1 cellular context compared by ENCODE assay signal in genomic region chr14:65239143-65239672, GRCh38.
TF ChIP-seq lines count a peak whose summit lies in the region.

No MANE protein-coding gene starts in this region.

TF ChIP-seq in HepG2, 621 proteins besides CTCF, POLR2A, EP300 and RAD21 (continued from another document and continues in another):
- no peak for TF ChIP-seq ZNF646 (CRISPR knock-in tag; IDR thresholded peaks at IDR 0.05)
- no peak for TF ChIP-seq DPF2 (CRISPR knock-in tag; IDR thresholded peaks at IDR 0.05; ENCODE audit: borderline replicate concordance, low read depth)
- TF ChIP-seq, protein P1, sequence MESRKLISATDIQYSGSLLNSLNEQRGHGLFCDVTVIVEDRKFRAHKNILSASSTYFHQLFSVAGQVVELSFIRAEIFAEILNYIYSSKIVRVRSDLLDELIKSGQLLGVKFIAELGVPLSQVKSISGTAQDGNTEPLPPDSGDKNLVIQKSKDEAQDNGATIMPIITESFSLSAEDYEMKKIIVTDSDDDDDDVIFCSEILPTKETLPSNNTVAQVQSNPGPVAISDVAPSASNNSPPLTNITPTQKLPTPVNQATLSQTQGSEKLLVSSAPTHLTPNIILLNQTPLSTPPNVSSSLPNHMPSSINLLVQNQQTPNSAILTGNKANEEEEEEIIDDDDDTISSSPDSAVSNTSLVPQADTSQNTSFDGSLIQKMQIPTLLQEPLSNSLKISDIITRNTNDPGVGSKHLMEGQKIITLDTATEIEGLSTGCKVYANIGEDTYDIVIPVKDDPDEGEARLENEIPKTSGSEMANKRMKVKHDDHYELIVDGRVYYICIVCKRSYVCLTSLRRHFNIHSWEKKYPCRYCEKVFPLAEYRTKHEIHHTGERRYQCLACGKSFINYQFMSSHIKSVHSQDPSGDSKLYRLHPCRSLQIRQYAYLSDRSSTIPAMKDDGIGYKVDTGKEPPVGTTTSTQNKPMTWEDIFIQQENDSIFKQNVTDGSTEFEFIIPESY (CRISPR knock-in tag; IDR thresholded peaks at IDR 0.05): no peak
- TF ChIP-seq ZNF629 (CRISPR knock-in tag; conservative IDR thresholded peaks at IDR 0.05): no peak
- TF ChIP-seq KDM2A (CRISPR knock-in tag; IDR thresholded peaks at IDR 0.05; ENCODE audit: borderline replicate concordance, low read depth): peak; percentile 23; the same call in 1 of the 2 replicates
- no peak for TF ChIP-seq ETV6 (CRISPR knock-in tag; conservative IDR thresholded peaks at IDR 0.05)
- TF ChIP-seq, protein P2, sequence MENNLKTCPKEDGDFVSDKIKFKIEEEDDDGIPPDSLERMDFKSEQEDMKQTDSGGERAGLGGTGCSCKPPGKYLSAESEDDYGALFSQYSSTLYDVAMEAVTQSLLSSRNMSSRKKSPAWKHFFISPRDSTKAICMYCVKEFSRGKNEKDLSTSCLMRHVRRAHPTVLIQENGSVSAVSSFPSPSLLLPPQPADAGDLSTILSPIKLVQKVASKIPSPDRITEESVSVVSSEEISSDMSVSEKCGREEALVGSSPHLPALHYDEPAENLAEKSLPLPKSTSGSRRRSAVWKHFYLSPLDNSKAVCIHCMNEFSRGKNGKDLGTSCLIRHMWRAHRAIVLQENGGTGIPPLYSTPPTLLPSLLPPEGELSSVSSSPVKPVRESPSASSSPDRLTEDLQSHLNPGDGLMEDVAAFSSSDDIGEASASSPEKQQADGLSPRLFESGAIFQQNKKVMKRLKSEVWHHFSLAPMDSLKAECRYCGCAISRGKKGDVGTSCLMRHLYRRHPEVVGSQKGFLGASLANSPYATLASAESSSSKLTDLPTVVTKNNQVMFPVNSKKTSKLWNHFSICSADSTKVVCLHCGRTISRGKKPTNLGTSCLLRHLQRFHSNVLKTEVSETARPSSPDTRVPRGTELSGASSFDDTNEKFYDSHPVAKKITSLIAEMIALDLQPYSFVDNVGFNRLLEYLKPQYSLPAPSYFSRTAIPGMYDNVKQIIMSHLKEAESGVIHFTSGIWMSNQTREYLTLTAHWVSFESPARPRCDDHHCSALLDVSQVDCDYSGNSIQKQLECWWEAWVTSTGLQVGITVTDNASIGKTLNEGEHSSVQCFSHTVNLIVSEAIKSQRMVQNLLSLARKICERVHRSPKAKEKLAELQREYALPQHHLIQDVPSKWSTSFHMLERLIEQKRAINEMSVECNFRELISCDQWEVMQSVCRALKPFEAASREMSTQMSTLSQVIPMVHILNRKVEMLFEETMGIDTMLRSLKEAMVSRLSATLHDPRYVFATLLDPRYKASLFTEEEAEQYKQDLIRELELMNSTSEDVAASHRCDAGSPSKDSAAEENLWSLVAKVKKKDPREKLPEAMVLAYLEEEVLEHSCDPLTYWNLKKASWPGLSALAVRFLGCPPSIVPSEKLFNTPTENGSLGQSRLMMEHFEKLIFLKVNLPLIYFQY (CRISPR knock-in tag; IDR thresholded peaks at IDR 0.05; ENCODE audit: borderline replicate concordance): no peak
- TF ChIP-seq GATAD1 (CRISPR knock-in tag; IDR thresholded peaks at IDR 0.05): peak; percentile 31; the same call in 1 of the 2 replicates
- TF ChIP-seq TAF1 (CRISPR knock-in tag; IDR thresholded peaks at IDR 0.05): peak; percentile 27; the same call in 1 of the 2 replicates
- no peak for TF ChIP-seq KIAA2018 (CRISPR knock-in tag; IDR thresholded peaks at IDR 0.05; ENCODE audit: borderline replicate concordance)
- TF ChIP-seq IKZF4 (CRISPR knock-in tag; IDR thresholded peaks at IDR 0.05; ENCODE audit: borderline replicate concordance, low read depth, not compliant biosample characterization): no peak
- peak; percentile 41 for TF ChIP-seq GATAD2A (CRISPR knock-in tag; IDR thresholded peaks at IDR 0.05)
- no peak for TF ChIP-seq KDM5A (IDR thresholded peaks at IDR 0.05; ENCODE audit: borderline replicate concordance, low read length)
- TF ChIP-seq, protein P3, sequence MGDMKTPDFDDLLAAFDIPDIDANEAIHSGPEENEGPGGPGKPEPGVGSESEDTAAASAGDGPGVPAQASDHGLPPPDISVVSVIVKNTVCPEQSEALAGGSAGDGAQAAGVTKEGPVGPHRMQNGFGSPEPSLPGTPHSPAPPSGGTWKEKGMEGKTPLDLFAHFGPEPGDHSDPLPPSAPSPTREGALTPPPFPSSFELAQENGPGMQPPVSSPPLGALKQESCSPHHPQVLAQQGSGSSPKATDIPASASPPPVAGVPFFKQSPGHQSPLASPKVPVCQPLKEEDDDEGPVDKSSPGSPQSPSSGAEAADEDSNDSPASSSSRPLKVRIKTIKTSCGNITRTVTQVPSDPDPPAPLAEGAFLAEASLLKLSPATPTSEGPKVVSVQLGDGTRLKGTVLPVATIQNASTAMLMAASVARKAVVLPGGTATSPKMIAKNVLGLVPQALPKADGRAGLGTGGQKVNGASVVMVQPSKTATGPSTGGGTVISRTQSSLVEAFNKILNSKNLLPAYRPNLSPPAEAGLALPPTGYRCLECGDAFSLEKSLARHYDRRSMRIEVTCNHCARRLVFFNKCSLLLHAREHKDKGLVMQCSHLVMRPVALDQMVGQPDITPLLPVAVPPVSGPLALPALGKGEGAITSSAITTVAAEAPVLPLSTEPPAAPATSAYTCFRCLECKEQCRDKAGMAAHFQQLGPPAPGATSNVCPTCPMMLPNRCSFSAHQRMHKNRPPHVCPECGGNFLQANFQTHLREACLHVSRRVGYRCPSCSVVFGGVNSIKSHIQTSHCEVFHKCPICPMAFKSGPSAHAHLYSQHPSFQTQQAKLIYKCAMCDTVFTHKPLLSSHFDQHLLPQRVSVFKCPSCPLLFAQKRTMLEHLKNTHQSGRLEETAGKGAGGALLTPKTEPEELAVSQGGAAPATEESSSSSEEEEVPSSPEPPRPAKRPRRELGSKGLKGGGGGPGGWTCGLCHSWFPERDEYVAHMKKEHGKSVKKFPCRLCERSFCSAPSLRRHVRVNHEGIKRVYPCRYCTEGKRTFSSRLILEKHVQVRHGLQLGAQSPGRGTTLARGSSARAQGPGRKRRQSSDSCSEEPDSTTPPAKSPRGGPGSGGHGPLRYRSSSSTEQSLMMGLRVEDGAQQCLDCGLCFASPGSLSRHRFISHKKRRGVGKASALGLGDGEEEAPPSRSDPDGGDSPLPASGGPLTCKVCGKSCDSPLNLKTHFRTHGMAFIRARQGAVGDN (CRISPR knock-in tag; IDR thresholded peaks at IDR 0.05): peak; percentile 55
- no peak for TF ChIP-seq GMEB2 (CRISPR knock-in tag; IDR thresholded peaks at IDR 0.05; ENCODE audit: low read depth)
- TF ChIP-seq ZNF33A (CRISPR knock-in tag; IDR thresholded peaks at IDR 0.05; ENCODE audit: borderline replicate concordance): no peak
- TF ChIP-seq NFE2 (CRISPR knock-in tag; IDR thresholded peaks at IDR 0.05): no peak
- no peak for TF ChIP-seq MIER2 (CRISPR knock-in tag; IDR thresholded peaks at IDR 0.05)
- 0 out of 2 replicates have a peak, but pooled peaks have one; percentile 2 for TF ChIP-seq ZNF644 (CRISPR knock-in tag; IDR thresholded peaks at IDR 0.05; ENCODE audit: low read depth)
- no peak for TF ChIP-seq GATA4 (IDR thresholded peaks at IDR 0.05; ENCODE audit: borderline replicate concordance, low read depth)
- TF ChIP-seq, protein P4, sequence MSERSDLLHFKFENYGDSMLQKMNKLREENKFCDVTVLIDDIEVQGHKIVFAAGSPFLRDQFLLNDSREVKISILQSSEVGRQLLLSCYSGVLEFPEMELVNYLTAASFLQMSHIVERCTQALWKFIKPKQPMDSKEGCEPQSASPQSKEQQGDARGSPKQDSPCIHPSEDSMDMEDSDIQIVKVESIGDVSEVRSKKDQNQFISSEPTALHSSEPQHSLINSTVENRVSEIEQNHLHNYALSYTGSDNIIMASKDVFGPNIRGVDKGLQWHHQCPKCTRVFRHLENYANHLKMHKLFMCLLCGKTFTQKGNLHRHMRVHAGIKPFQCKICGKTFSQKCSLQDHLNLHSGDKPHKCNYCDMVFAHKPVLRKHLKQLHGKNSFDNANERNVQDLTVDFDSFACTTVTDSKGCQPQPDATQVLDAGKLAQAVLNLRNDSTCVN (CRISPR knock-in tag; IDR thresholded peaks at IDR 0.05; ENCODE audit: borderline replicate concordance): 0 out of 2 replicates have a peak, but pooled peaks have one; percentile 45
